8 cellular contexts compared by ENCODE assay signal in the genomic region with DNA sequence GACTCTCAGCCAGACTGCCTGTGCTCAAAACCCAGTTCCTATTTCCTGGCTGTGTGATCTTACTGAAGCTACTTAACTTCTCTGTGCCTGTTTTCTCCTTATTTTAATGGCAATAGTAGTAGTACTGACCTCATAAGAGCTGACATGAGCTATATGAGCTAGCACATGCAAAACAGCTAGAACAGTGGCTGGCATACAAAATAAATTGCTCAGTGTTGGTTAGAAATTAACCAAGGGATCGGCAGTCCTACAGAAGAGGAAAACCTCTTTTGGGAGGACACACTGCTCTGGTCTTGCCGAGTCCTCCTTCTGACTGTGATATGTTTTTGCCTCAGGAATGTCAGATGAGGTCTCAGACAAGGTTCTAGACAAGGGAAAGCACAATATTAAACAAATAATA.
"Had no signal": no experiment of that assay in that cellular context is flagged by ENCODE, and none has a peak within 500 bp of the region (broad histone marks: within the 10 kb centered on the region; RNA-seq: fewer than 3 reads in every experiment).

No MANE protein-coding gene starts in this region.

- H3K4me3 Mint-ChIP-seq: HFFc6 had no signal

- H3K27ac Mint-ChIP-seq: HFFc6 had no signal

- H3K27ac ChIP-seq: GM23248 had no signal

- FAIRE-seq: HTR-8/SVneo had no signal

- H2AFZ ChIP-seq: GM23248 had no signal

- H3K4me1 ChIP-seq: HAP-1 had no signal

- ATAC-seq: HCT116 had no signal

- H3K4me3 ChIP-seq: GM23248, HAP-1 had no signal

- H3K36me3 ChIP-seq: HAP-1 had no signal

- DNase-seq: GM23248, GOT3, H7, HFFc6, IMR-90 had no signal

- H3K9me3 ChIP-seq: HAP-1 had no signal

- H3K9ac ChIP-seq: GM23248 had no signal
